In the genomic region with DNA sequence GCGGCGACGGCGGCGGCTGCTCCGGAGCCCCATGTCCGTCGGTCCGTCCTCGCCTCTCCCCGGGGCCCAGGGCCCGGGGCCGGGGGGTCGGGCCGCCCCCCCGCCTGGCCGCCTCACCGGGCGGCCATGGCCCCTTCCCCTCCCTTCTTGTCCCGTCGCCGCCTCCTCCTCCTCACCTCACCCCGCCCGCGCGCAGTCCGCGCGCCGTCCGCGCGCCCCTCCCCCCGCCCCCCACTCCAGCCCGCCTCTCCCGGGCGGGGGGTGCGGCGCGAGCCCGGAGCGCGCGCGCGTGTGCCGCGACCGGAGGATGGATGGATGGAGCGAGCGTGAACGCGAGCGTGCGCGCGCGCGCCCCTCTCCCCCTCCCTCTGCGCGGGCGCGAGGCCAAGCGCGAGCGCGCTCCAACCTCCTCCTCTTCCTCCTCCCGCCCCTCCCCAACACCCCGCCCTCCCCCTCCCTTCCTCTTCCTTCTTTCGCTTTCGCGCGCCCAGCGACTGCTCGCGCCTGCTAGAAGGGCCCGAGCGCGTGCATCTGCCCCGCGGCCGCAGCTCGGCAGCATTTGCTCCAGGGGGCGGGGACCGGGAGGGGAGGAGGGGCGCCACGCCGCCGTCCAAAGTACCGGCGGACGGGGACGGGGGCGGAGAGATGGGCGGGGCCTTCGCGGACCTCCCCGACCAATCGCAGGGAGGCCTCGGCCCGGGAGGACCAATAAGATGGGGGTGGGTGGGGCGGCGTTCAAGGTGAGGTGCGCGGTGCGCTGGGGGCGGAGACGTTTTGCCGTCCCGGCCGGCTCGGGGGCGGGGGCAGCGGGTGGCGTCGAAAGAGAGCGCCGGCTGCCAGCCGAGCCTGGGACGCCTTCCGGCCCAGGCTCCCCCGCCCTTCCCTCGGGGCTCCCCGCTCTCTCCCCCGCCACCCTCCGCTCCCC, we compare ENCODE assay signal across 8 cellular contexts. TPM values are rescaled to one million over a fixed set of nuclear protein-coding genes. Genes with fewer than 3 reads are reported as not detected.
DNase-seq lines count a peak whose midpoint lies in the region; ATAC-seq, FAIRE-seq and TF ChIP-seq lines count a peak whose summit lies in the region.

A gene with protein sequence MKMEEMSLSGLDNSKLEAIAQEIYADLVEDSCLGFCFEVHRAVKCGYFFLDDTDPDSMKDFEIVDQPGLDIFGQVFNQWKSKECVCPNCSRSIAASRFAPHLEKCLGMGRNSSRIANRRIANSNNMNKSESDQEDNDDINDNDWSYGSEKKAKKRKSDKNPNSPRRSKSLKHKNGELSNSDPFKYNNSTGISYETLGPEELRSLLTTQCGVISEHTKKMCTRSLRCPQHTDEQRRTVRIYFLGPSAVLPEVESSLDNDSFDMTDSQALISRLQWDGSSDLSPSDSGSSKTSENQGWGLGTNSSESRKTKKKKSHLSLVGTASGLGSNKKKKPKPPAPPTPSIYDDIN (minus strand): TSS at position 332 of the 925 bp plus-strand sequence. CDS start 1,814 bp downstream, outside the sequence.

- DNase-seq in AG09319 (ENCODE audit: extremely low read depth, low read depth) (peak; percentile 97), NCI-H460 (ENCODE audit: extremely low read depth, low read depth) (peak; percentile 97), cerebellar cortex (ENCODE audit: low spot score) (peak; percentile 96), kidney (peak; percentile 100)
- peak; percentile 99 for DNase-seq in activated CD4-positive, CD25-positive, alpha-beta regulatory T cell treated with anti-CD3 and anti-CD28 coated beads, Interleukin-2, amount 50 U/mL, for 72 hours
- DNase-seq in stimulated activated CD4-positive, alpha-beta T cell treated with anti-CD3 and anti-CD28 coated beads, Interleukin-15, amount 100 ng/mL, for 1 hour (ENCODE audit: low read depth in 1 of 2, low spot score in 1 of 2): peak; percentile 100

- no peaks in the 10 kb centered on the region for H3K9me3 ChIP-seq in kidney (ENCODE audit: control insufficient read depth in 1 of 2, low read length in 2 of 2)

- peaks cover 12 to 14% of the 10 kb centered on the region in 2 donors for H3K4me1 ChIP-seq in kidney (ENCODE audit: control insufficient read depth in 1 of 2, insufficient read depth in 1 of 2, low read depth in 1 of 2, low read length in 2 of 2)

- FAIRE-seq in kidney (lab: Jason Lieb, UNC): no peak

- peak within 1 kb of the TSS; percentile 87 to 90 for H3K9ac ChIP-seq in kidney (ENCODE audit: low read length in 2 of 2)

- intact Hi-C loops in kidney (cut with DNase I): no loop called here

- ATAC-seq in GM19035 (IDR thresholded peaks at IDR 0.05; ENCODE audit: unreplicated experiment) (peak; percentile 58), HG03342 (IDR thresholded peaks at IDR 0.05; ENCODE audit: unreplicated experiment) (peak; percentile 61)

- peak within 1 kb of the TSS; percentile 91 to 95 for H3K27ac ChIP-seq in kidney (ENCODE audit: low read depth in 2 of 2, low read length in 2 of 2)

- TF ChIP-seq CTCF in AG09319 (IDR thresholded peaks at IDR 0.05; ENCODE audit: low read depth, low read length) (no peak), kidney (IDR thresholded peaks at IDR 0.05; ENCODE audit: borderline replicate concordance, extremely low read depth, insufficient read depth) (no peak)

- H3K36me3 ChIP-seq in kidney (ENCODE audit: control insufficient read depth in 1 of 2, insufficient read depth in 2 of 2, low read length in 2 of 2): peaks cover 6 to 19% of the 10 kb centered on the region in 2 donors

- H3K4me3 ChIP-seq in kidney (ENCODE audit: low read length in 2 of 2): peak within 1 kb of the TSS; percentile 61 to 87

RNA-seq across cellular contexts. Expression of the gene that starts here (rescaled TPM):
- 42.0 and 44.1 TPM in 2 replicates for total RNA-seq in NCI-H460 (2014; rRNA removed; shearing (Covaris generic))
- 50.7 and 56.5 TPM in 2 replicates for polyA plus RNA-seq in NCI-H460 (2014; cell fraction: nucleus; rRNA removed)
- 64.8 TPM for total RNA-seq in kidney
- polyA plus RNA-seq in kidney (ENCODE audit: insufficient read depth, low read depth, low replicate concordance): 20.0 TPM

Comparison
In these comparisons a context has a peak if more than half of its experiments do, and no peak if none do; other contexts are left out.
1. Peak in every context shown above with its lines: DNase-seq, ATAC-seq, H3K4me3 ChIP-seq and H3K27ac ChIP-seq.